ENCODE assay signal across 16 cellular contexts in the genomic region with DNA sequence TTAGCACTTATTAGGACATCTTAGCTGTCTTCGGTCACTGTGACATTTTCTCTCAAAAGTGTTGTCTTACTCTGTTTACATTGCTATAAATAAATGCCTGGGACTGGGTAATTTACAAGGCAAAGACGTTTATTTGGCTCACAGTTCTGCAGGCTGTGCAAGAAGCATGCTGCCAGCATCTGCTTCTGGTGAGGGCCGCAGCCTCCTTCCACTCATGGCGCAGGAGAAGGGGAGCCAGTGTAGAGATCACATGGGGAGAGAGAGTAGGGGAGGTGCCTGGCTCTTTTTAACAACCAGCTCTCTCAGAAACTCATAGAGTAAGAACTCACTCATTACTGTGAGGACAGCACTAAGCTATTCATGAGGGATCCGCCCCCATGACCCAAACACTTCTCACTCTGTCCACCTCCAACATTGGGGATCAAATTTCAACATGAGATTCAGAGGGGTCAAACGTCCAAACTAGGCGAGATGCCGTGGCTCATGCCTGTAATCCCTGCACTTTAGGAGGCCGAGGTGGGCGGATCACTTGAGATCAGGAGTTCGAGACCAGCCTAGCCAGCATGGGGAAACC. TPM values are rescaled to one million over a fixed set of nuclear protein-coding genes. Genes with fewer than 3 reads are reported as not detected.
DNase-seq lines count a peak whose midpoint lies in the region; ATAC-seq and TF ChIP-seq lines count a peak whose summit lies in the region.
"Had no signal": no experiment of that assay in that cellular context is flagged by ENCODE, and none has a peak within 500 bp of the region (broad histone marks: within the 10 kb centered on the region; RNA-seq: fewer than 3 reads in every experiment).

No MANE protein-coding gene starts in this region.

- H3K4me3 Mint-ChIP-seq in neural progenitor cell = no peak overlapping the region
- H3K4me3 Mint-ChIP-seq: effector memory CD8-positive, alpha-beta T cell; T-helper 1 cell treated with Interleukin-12 subunit alpha and Interleukin-12 subunit beta and Interleukin-4 antibody, amounts not matched to agents 30 μg/mL and 1 μg/mL, for 36 hours had no signal

- H3K4me1 ChIP-seq in neural progenitor cell (no peaks in the 10 kb centered on the region), upper lobe of left lung (no peaks in the 10 kb centered on the region)

- H4K20me1 ChIP-seq in neural progenitor cell (ENCODE audit: low read depth) = no peaks in the 10 kb centered on the region

- peaks cover 9% of the 10 kb centered on the region for H3K4me1 Mint-ChIP-seq in neural progenitor cell

- H3K36me3 ChIP-seq in neural progenitor cell (no peaks in the 10 kb centered on the region), upper lobe of left lung (no peaks in the 10 kb centered on the region)

- no peaks in the 10 kb centered on the region for H3K79me2 ChIP-seq in neural progenitor cell (ENCODE audit: low read depth)

- no peak for TF ChIP-seq EP300 in upper lobe of left lung (IDR thresholded peaks at IDR 0.05)

- no peaks in the 10 kb centered on the region for H3K36me3 Mint-ChIP-seq in neural progenitor cell

- TF ChIP-seq POLR2A in upper lobe of left lung (IDR thresholded peaks at IDR 0.05) = no peak

- peaks cover 9% of the 10 kb centered on the region for H3K27me3 Mint-ChIP-seq in neural progenitor cell (ENCODE audit: insufficient read depth, low read depth)

- no peak overlapping the region for H3K27ac ChIP-seq in neural progenitor cell
- H3K27ac ChIP-seq in upper lobe of left lung = no peak overlapping the region

- H3K9me3 ChIP-seq in neural progenitor cell (ENCODE audit: low read depth) (no peaks in the 10 kb centered on the region), upper lobe of left lung (no peaks in the 10 kb centered on the region)

- H3K4me2 ChIP-seq in neural progenitor cell = no peak overlapping the region

- ATAC-seq in upper lobe of left lung (ENCODE audit: low FRiP score in 2 of 2) (no peak), HG02884 (IDR thresholded peaks at IDR 0.05; ENCODE audit: unreplicated experiment) (no peak), HG02571 (IDR thresholded peaks at IDR 0.05; ENCODE audit: unreplicated experiment) (no peak)
- ATAC-seq: effector memory CD8-positive, alpha-beta T cell had no signal

- no peaks in the 10 kb centered on the region for H3K27me3 ChIP-seq in neural progenitor cell
- no peaks in the 10 kb centered on the region for H3K27me3 ChIP-seq in upper lobe of left lung

- WGBS in upper lobe of left lung, 2 donors = 60 to 62% methylated on average over 10 to 11 of the region's 11 CpGs

- TF ChIP-seq CTCF in fibroblast of villous mesenchyme (IDR thresholded peaks at IDR 0.05; ENCODE audit: insufficient read depth, low read depth, low read length) (no peak), neural progenitor cell (IDR thresholded peaks at IDR 0.05) (no peak), upper lobe of left lung (IDR thresholded peaks at IDR 0.05) (no peak)

- no peaks in the 10 kb centered on the region for H3K9me3 Mint-ChIP-seq in neural progenitor cell
- H3K9me3 Mint-ChIP-seq: activated T-helper 2 cell treated with anti-CD3 and anti-CD28 coated beads, Interferon-gamma antibody, Interleukin-2, Interleukin-4, amounts not matched to agents 10 μg/mL and 5 μg/mL and 100 μg/mL, durations not matched to agents 14 hours and 24 hours and 36 hours; effector memory CD8-positive, alpha-beta T cell; T-helper 1 cell treated with Interleukin-12 subunit alpha and Interleukin-12 subunit beta and Interleukin-4 antibody, amounts not matched to agents 30 μg/mL and 1 μg/mL, for 36 hours had no signal

- H3K4me3 ChIP-seq in fibroblast of villous mesenchyme (ENCODE audit: low read depth, low read length) (no peak overlapping the region), neural progenitor cell (no peak overlapping the region), upper lobe of left lung (no peak overlapping the region)

- H3F3A ChIP-seq in neural progenitor cell (ENCODE audit: low read depth) = no peaks in the 10 kb centered on the region

- no peak overlapping the region for H3K9ac ChIP-seq in neural progenitor cell

- DNase-seq in EL (peak; percentile 30), RKO (ENCODE audit: low spot score) (peak; percentile 64), fibroblast of villous mesenchyme (ENCODE audit: low read depth) (peak; percentile 82), neural progenitor cell (ENCODE audit: low spot score) (peak; percentile 8), upper lobe of left lung (no peak), hepatic stellate cell (ENCODE audit: low spot score) (no peak)
- DNase-seq: activated CD4-positive, alpha-beta T cell treated with anti-CD3 and anti-CD28 coated beads, Interleukin-2, amount 50 U/mL, for 1 hour; effector memory CD8-positive, alpha-beta T cell; midbrain; NCI-H2081; stimulated activated CD4-positive, alpha-beta T cell treated with anti-CD3 and anti-CD28 coated beads, Interleukin-4, amount 100 ng/mL, for 24 hours; stimulated activated naive CD4-positive, alpha-beta T cell had no signal

- H2AFZ ChIP-seq in neural progenitor cell (replicated peaks) = peak overlapping the region; percentile 44

- H3K27ac Mint-ChIP-seq in neural progenitor cell = peak overlapping the region; percentile 57
- H3K27ac Mint-ChIP-seq: activated T-helper 2 cell treated with anti-CD3 and anti-CD28 coated beads, Interferon-gamma antibody, Interleukin-2, Interleukin-4, amounts not matched to agents 10 μg/mL and 5 μg/mL and 100 μg/mL, durations not matched to agents 14 hours and 24 hours and 36 hours; effector memory CD8-positive, alpha-beta T cell; T-helper 1 cell treated with Interleukin-12 subunit alpha and Interleukin-12 subunit beta and Interleukin-4 antibody, amounts not matched to agents 30 μg/mL and 1 μg/mL, for 36 hours had no signal

RNA-seq across cellular contexts. Expression of a gene that starts 43.5 kb away (rescaled TPM):
- total RNA-seq in fibroblast of villous mesenchyme (8.7 and 12.5 TPM in 2 replicates), neural progenitor cell (ENCODE audit: low replicate concordance) (0.24 and 0.28 TPM in 2 replicates), upper lobe of left lung (10 to 100 TPM in 4 of 6 donors, 1 to 10 TPM in 2; 6.7 to 27.2 (median 13.1) TPM)

RNA-seq across cellular contexts. Expression of a gene that starts 50.8 kb away (rescaled TPM):
- total RNA-seq in fibroblast of villous mesenchyme = 30.3 and 38.4 TPM in 2 replicates
- total RNA-seq in neural progenitor cell (ENCODE audit: low replicate concordance) = 6.4 and 7.3 TPM in 2 replicates
- total RNA-seq in upper lobe of left lung = 10 to 100 TPM; 18.4 to 56.0 (median 26.0) TPM

Comparison
In these comparisons a context has a peak if more than half of its experiments do, and no peak if none do; other contexts are left out.
1. DNase-seq: peak in EL (single experiment), RKO (single experiment), fibroblast of villous mesenchyme (single experiment) and neural progenitor cell (single experiment); none in upper lobe of left lung (0 of 2) and hepatic stellate cell (single experiment).